In genomic region chr3:43175541-43175940, GRCh38 we compare ENCODE assay signal across 21 cellular contexts.
"Had no signal": no experiment of that assay in that cellular context is flagged by ENCODE, and none has a peak within 500 bp of the region (broad histone marks: within the 10 kb centered on the region; RNA-seq: fewer than 3 reads in every experiment).

No MANE protein-coding gene starts in this region.

- DNase-seq: KBM-7; NCI-H1092; NCI-H1105 treated with DMSO at 0.1 percent for 48 hours; NCI-H1417 treated with DMSO at 0.1 percent for 48 hours; NCI-H146; NCI-H1694 treated with DMSO at 0.1 percent for 48 hours; NCI-H1930; NCI-H2081; NCI-H2171; NCI-H226; NCI-H524; NCI-H526 treated with DMSO at 0.1 percent for 48 hours; NCI-H748 treated with DMSO at 0.1 percent for 48 hours; NK-92 treated with Interleukin-12 subunit alpha and Interleukin-12 subunit beta, amount 100 ng/mL, for 24 hours; PC-3; SHP77; SK-N-SH; SW 1271 had no signal

- H3K4me2 ChIP-seq: SK-N-SH had no signal

- H3K27ac ChIP-seq: HL-60, RWPE1 had no signal

- ATAC-seq: Panc1, PC-3 had no signal

- H3K9me3 ChIP-seq: SK-N-SH had no signal

- H3K9ac ChIP-seq: SK-N-SH had no signal
